36 cellular contexts compared by ENCODE assay signal in genomic region chrX:65073233-65073632, GRCh38. TPM values are rescaled to one million over a fixed set of nuclear protein-coding genes. Genes with fewer than 3 reads are reported as not detected.
DNase-seq lines count a peak whose midpoint lies in the region; ATAC-seq and TF ChIP-seq lines count a peak whose summit lies in the region.
"Had no signal": no experiment of that assay in that cellular context is flagged by ENCODE, and none has a peak within 500 bp of the region (broad histone marks: within the 10 kb centered on the region; RNA-seq: fewer than 3 reads in every experiment).

No MANE protein-coding gene starts in this region.

- peak overlapping the region; percentile 43 for H4K8ac ChIP-seq in neuronal stem cell (ENCODE audit: low read depth, low read length)
- H4K8ac ChIP-seq in H9 (replicated peaks; ENCODE audit: insufficient read length, low read depth, low read length) = no peak overlapping the region

- H2AK5ac ChIP-seq in neuronal stem cell (ENCODE audit: low read depth, low read length) = no peak overlapping the region
- H2AK5ac ChIP-seq in H9 (ENCODE audit: insufficient read length, low read length) = no peak overlapping the region

- H3K4me3 Mint-ChIP-seq in osteocyte (ENCODE audit: unreplicated experiment) (no peak overlapping the region), H9 (no peak overlapping the region)
- H3K4me3 Mint-ChIP-seq: B cell; CD14-positive monocyte; CD4-positive, alpha-beta T cell; CD4-positive, CD25-positive, alpha-beta regulatory T cell; CD8-positive, alpha-beta memory T cell; CD8-positive, alpha-beta T cell had no signal

- in situ Hi-C loops in HAP-1 (cut with MboI; ENCODE audit: low sequenced_read_pairs) = no loop called here

- no peaks in the 10 kb centered on the region for H4K20me1 ChIP-seq in H9 (ENCODE audit: control insufficient read depth, insufficient read depth, insufficient read length)
- H4K20me1 ChIP-seq: BLaER1; BLaER1 treated with 17β-estradiol and CSF1 and Interleukin-3, amounts not matched to agents 10 nM and 100 nM had no signal

- DNase-seq in neuronal stem cell (ENCODE audit: low spot score) (no peak), osteocyte (ENCODE audit: extremely low spot score, unreplicated experiment) (peak; percentile 77), posterior vena cava (ENCODE audit: low spot score) (peak; percentile 71), HAP-1 (ENCODE audit: low spot score in 2 of 2) (no peak), H9 (no peak)
- DNase-seq: 8988T; ACHN; AML-193; BE2C; C1 segment of cervical spinal cord; Caco-2; Calu3; CD4-positive, alpha-beta memory T cell; CD4-positive, alpha-beta T cell; CD4-positive, CD25-positive, alpha-beta regulatory T cell; CD8-positive, alpha-beta memory T cell; CD8-positive, alpha-beta T cell; COR-L47; DMS 273 treated with DMSO at 0.1 percent for 48 hours; DMS153; DMS53; DMS79; DMS79 treated with DMSO at 0.1 percent for 48 hours; DND-41; EL had no signal

- TF ChIP-seq CTCF in osteocyte (IDR thresholded peaks at IDR 0.05) (no peak), H9 (conservative IDR thresholded peaks at IDR 0.05) (no peak)

- H3K56ac ChIP-seq in H9 (ENCODE audit: insufficient read length, low read depth, low read length) = no peak overlapping the region

- H4K91ac ChIP-seq in neuronal stem cell (ENCODE audit: low read depth, low read length, poor library complexity) (no peak overlapping the region), H9 (ENCODE audit: insufficient read length, low read depth, low read length) (no peak overlapping the region)

- H3K27me3 Mint-ChIP-seq in osteocyte (ENCODE audit: unreplicated experiment) = no peaks in the 10 kb centered on the region
- H3K27me3 Mint-ChIP-seq in H9 (ENCODE audit: low read depth) = peaks cover 1% of the 10 kb centered on the region
- H3K27me3 Mint-ChIP-seq: B cell; CD4-positive, alpha-beta memory T cell; CD4-positive, alpha-beta T cell; CD4-positive, CD25-positive, alpha-beta regulatory T cell had no signal

- H3K9me3 Mint-ChIP-seq in osteocyte (ENCODE audit: unreplicated experiment) (peaks cover 76% of the 10 kb centered on the region), H9 (peaks cover 92 to 95% of the 10 kb centered on the region in 2 experiments)

- H3K14ac ChIP-seq in neuronal stem cell (ENCODE audit: low read length) (peak overlapping the region; percentile 94), H9 (ENCODE audit: insufficient read depth, low read length) (no peak overlapping the region)

- H2BK15ac ChIP-seq in neuronal stem cell (ENCODE audit: low read length) (no peak overlapping the region), H9 (ENCODE audit: low read depth, low read length) (no peak overlapping the region)

- H3K4me1 Mint-ChIP-seq in osteocyte (ENCODE audit: unreplicated experiment) (no peaks in the 10 kb centered on the region), H9 (peaks cover 15 to 19% of the 10 kb centered on the region in 2 experiments)
- H3K4me1 Mint-ChIP-seq: B cell, CD14-positive monocyte had no signal

- no peaks in the 10 kb centered on the region for H3K4me1 ChIP-seq in neuronal stem cell (ENCODE audit: control insufficient read depth in 2 of 2, insufficient read depth in 1 of 2, low read depth in 1 of 2, low read length in 2 of 2)
- no peaks in the 10 kb centered on the region for H3K4me1 ChIP-seq in HAP-1
- no peaks in the 10 kb centered on the region for H3K4me1 ChIP-seq in H9 (ENCODE audit: insufficient read depth, low read length)
- H3K4me1 ChIP-seq: A549; BE2C; BLaER1; BLaER1 treated with 17β-estradiol and CSF1 and Interleukin-3, amounts not matched to agents 10 nM and 100 nM; Caco-2 had no signal

- H3K79me1 ChIP-seq in neuronal stem cell (ENCODE audit: low read depth, low read length) (no peaks in the 10 kb centered on the region), H9 (ENCODE audit: insufficient read depth, low read depth, low read length, poor library complexity, severe bottlenecking) (no peaks in the 10 kb centered on the region)

- H3K27me3 ChIP-seq in neuronal stem cell (ENCODE audit: control insufficient read depth in 3 of 3, insufficient read depth in 3 of 3, low read depth in 1 of 3, low read length in 3 of 3) (no peaks in the 10 kb centered on the region), HAP-1 (ENCODE audit: low read depth) (no peaks in the 10 kb centered on the region), H9 (ENCODE audit: insufficient read depth, low read length) (no peaks in the 10 kb centered on the region)
- H3K27me3 ChIP-seq: BE2C had no signal

- intact Hi-C loops in posterior vena cava (cut with DNase I) = no loop called here

- H3K9ac ChIP-seq in neuronal stem cell (ENCODE audit: low read depth, low read length, poor library complexity) (no peak overlapping the region), H9 (ENCODE audit: extremely low read depth, insufficient read length, low read length) (no peak overlapping the region)
- H3K9ac ChIP-seq: BLaER1; BLaER1 treated with 17β-estradiol and CSF1 and Interleukin-3, amounts not matched to agents 10 nM and 100 nM had no signal

- H2BK120ac ChIP-seq in neuronal stem cell (ENCODE audit: low read depth, low read length) (no peak overlapping the region), H9 (ENCODE audit: low read depth, low read length, poor library complexity, severe bottlenecking) (no peak overlapping the region)

- H3K18ac ChIP-seq in neuronal stem cell (ENCODE audit: low read length) (no peak overlapping the region), H9 (ENCODE audit: insufficient read length, low read depth, low read length) (no peak overlapping the region)

- H3K36me3 ChIP-seq in neuronal stem cell (replicated peaks in 1 of 2; ENCODE audit: control insufficient read depth in 2 of 2, insufficient read depth in 2 of 2, low read length in 2 of 2) (peaks cover 3 to 4% of the 10 kb centered on the region in 2 donors), HAP-1 (replicated peaks) (no peaks in the 10 kb centered on the region)
- H3K36me3 ChIP-seq: BE2C had no signal

- H3K9me3 ChIP-seq in neuronal stem cell (replicated peaks in 1 of 2; ENCODE audit: control insufficient read depth in 2 of 2, insufficient read depth in 1 of 2, low read depth in 1 of 2, low read length in 2 of 2) = peaks cover 0 to 8% of the 10 kb centered on the region in 2 donors
- no peaks in the 10 kb centered on the region for H3K9me3 ChIP-seq in HAP-1
- peaks cover 26% of the 10 kb centered on the region for H3K9me3 ChIP-seq in H9 (ENCODE audit: control insufficient read depth, low read depth, low read length)
- H3K9me3 ChIP-seq: A549, BE2C, Caco-2 had no signal

- no peak overlapping the region for H3K27ac ChIP-seq in neuronal stem cell (replicated peaks; ENCODE audit: low read length)
- no peak overlapping the region for H3K27ac ChIP-seq in H9 (ENCODE audit: insufficient read length, low read depth, low read length)
- H3K27ac ChIP-seq: 22Rv1; A549; BLaER1; BLaER1 treated with 17β-estradiol and CSF1 and Interleukin-3, amounts not matched to agents 10 nM and 100 nM; C4-2B had no signal

- no peak overlapping the region for H2BK20ac ChIP-seq in H9 (ENCODE audit: low read depth, low read length, poor library complexity, severe bottlenecking)

- no peak overlapping the region for H3K4me3 ChIP-seq in neuronal stem cell (ENCODE audit: low read length in 2 of 2)
- H3K4me3 ChIP-seq in HAP-1 = no peak overlapping the region
- H3K4me3 ChIP-seq: A549; BLaER1; BLaER1 treated with 17β-estradiol and CSF1 and Interleukin-3, amounts not matched to agents 10 nM and 100 nM had no signal

- H3K36me3 Mint-ChIP-seq in osteocyte (ENCODE audit: unreplicated experiment) (no peaks in the 10 kb centered on the region), H9 (ENCODE audit: insufficient read depth in 1 of 3, low read depth in 3 of 3) (peaks cover 38 to 81% (median 59%) of the 10 kb centered on the region in 3 experiments)
- H3K36me3 Mint-ChIP-seq: CD14-positive monocyte had no signal

- ATAC-seq in GM18861 (IDR thresholded peaks at IDR 0.05; ENCODE audit: unreplicated experiment) = no peak
- ATAC-seq: A549; CD8-positive, alpha-beta T cell had no signal

- H3K27ac Mint-ChIP-seq in osteocyte (ENCODE audit: unreplicated experiment) (no peak overlapping the region), H9 (no peak overlapping the region)
- H3K27ac Mint-ChIP-seq: B cell; CD14-positive monocyte; CD4-positive, alpha-beta memory T cell; CD4-positive, alpha-beta T cell; CD4-positive, CD25-positive, alpha-beta regulatory T cell; CD8-positive, alpha-beta memory T cell; CD8-positive, alpha-beta T cell had no signal

- no CpG with 5 or more reads among the region's 3 CpGs for WGBS in neuronal stem cell (ENCODE audit: extremely low coverage in 2 of 2, insufficient read length in 2 of 2, insufficient replicate concordance in 1 of 2), 2 donors
- WGBS in H9 (ENCODE audit: extremely low coverage, insufficient read length, low lambda C conversion rate) = no CpG with 5 or more reads among the region's 3 CpGs

- H4K5ac ChIP-seq in H9 (ENCODE audit: insufficient read length, low read depth, low read length) = no peak overlapping the region

- no peak overlapping the region for H2BK5ac ChIP-seq in neuronal stem cell (ENCODE audit: low read length)
- H2BK5ac ChIP-seq in H9 (ENCODE audit: insufficient read length, low read length) = no peak overlapping the region

- no peak overlapping the region for H3T11ph ChIP-seq in H9 (ENCODE audit: low read length)

- H2AFZ ChIP-seq in neuronal stem cell (ENCODE audit: low read length) = no peak overlapping the region
- H2AFZ ChIP-seq in H9 (ENCODE audit: low read length) = no peak overlapping the region

- H3K23me2 ChIP-seq in H9 (ENCODE audit: insufficient read length, low read depth, low read length, poor library complexity, severe bottlenecking) = no peaks in the 10 kb centered on the region

- H3K79me2 ChIP-seq in H9 (ENCODE audit: insufficient read depth, low read length) = no peaks in the 10 kb centered on the region

- H3K4ac ChIP-seq in neuronal stem cell (ENCODE audit: low read length) (no peak overlapping the region), H9 (ENCODE audit: low read depth, low read length) (no peak overlapping the region)

- no peak overlapping the region for H2BK12ac ChIP-seq in neuronal stem cell (ENCODE audit: low read length)
- H2BK12ac ChIP-seq in H9 (ENCODE audit: insufficient read length, low read depth, low read length) = no peak overlapping the region

- H3K23ac ChIP-seq in neuronal stem cell (ENCODE audit: low read depth, low read length, poor library complexity) = no peak overlapping the region
- H3K23ac ChIP-seq in H9 (ENCODE audit: insufficient read length, low read depth, low read length) = no peak overlapping the region

- no peak overlapping the region for H3K4me2 ChIP-seq in neuronal stem cell (ENCODE audit: insufficient read depth, low read length, poor library complexity, severe bottlenecking)
- H3K4me2 ChIP-seq in H9 (ENCODE audit: insufficient read depth, insufficient read length, low read length) = no peak overlapping the region
- H3K4me2 ChIP-seq: A549; BLaER1; BLaER1 treated with 17β-estradiol and CSF1 and Interleukin-3, amounts not matched to agents 10 nM and 100 nM had no signal

RNA-seq across cellular contexts. Expression of gene ZC3H12B, which starts 38.6 kb away (rescaled TPM):
- 5.2 TPM for polyA plus RNA-seq in neuronal stem cell (2013, experiment 1 of 2)
- polyA plus RNA-seq in neuronal stem cell (2013, experiment 2 of 2) = 5.2 TPM
- total RNA-seq in osteocyte = 0.94 and 0.97 TPM in 2 replicates
- total RNA-seq in posterior vena cava = 1 to 10 TPM; 3.0 to 3.6 TPM
- total RNA-seq in H9 (2021) = 2.6 and 2.8 TPM in 2 replicates
- total RNA-seq: A172, A673, Calu3, Daoy had no signal
- polyA plus RNA-seq: A549, CD14-positive monocyte had no signal

Comparison
In these comparisons a context has a peak if more than half of its experiments do, and no peak if none do; other contexts are left out.
1. DNase-seq: peak in osteocyte (single experiment) and posterior vena cava (single experiment); none in neuronal stem cell (single experiment), HAP-1 (0 of 2) and H9 (single experiment).